ENCODE assay signal across 11 cellular contexts in the genomic region with DNA sequence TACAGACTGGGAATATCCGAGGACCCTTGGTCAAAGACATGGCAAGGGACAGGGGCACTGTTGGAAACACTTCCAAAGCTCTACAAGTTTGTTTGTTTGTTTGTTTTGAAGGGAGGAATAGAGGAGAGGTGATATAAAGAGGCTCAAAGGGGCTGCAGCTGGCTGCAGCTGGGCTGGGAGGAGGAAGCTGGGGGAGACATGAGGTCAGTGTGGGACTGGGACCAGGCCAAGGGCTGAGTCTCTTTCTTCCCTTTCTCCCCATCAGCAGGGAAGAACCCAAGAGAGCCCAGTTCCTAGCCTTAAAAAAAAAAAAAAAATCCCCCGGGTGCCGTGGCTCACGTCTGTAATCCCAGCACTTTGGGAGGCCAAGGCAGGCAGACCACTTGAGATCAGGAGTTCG. TPM values are rescaled to one million over a fixed set of nuclear protein-coding genes. Genes with fewer than 3 reads are reported as not detected.
A peak's percentile ranks its signal among the peaks of the same experiment; 100 is the strongest.
DNase-seq lines count a peak whose midpoint lies in the region; ATAC-seq and TF ChIP-seq lines count a peak whose summit lies in the region.
"Had no signal": no experiment of that assay in that cellular context is flagged by ENCODE, and none has a peak within 500 bp of the region (broad histone marks: within the 10 kb centered on the region; RNA-seq: fewer than 3 reads in every experiment).

No MANE protein-coding gene starts in this region.

- intact Hi-C loops in left ventricle myocardium inferior (cut with micrococcal nuclease) = no loop called here
- intact Hi-C loops in left colon (cut with DNase I, micrococcal nuclease) = no loop called here

- TF ChIP-seq CTCF in HL-60 (IDR thresholded peaks at IDR 0.05; ENCODE audit: insufficient read depth, low read length) (no peak), left ventricle myocardium inferior (IDR thresholded peaks at IDR 0.05; ENCODE audit: borderline replicate concordance) (no peak), WERI-Rb-1 (IDR thresholded peaks at IDR 0.05; ENCODE audit: low read depth, low read length) (no peak)

- H3K27me3 ChIP-seq in HL-60 (ENCODE audit: insufficient read depth, poor library complexity, severe bottlenecking) (no peaks in the 10 kb centered on the region), left ventricle myocardium inferior (ENCODE audit: low read depth) (no peaks in the 10 kb centered on the region), WERI-Rb-1 (ENCODE audit: insufficient read depth, low read depth, severe bottlenecking) (no peaks in the 10 kb centered on the region)

- peaks cover 82% of the 10 kb centered on the region for H3K36me3 Mint-ChIP-seq in activated CD4-positive, alpha-beta memory T cell treated with anti-CD3 and anti-CD28 coated beads, Interleukin-2, amount 10 ng/mL, durations not matched to agents 7 days and 5 days (ENCODE audit: low read depth)

- H3K4me1 Mint-ChIP-seq in activated CD4-positive, alpha-beta memory T cell treated with anti-CD3 and anti-CD28 coated beads, Interleukin-2, amount 10 ng/mL, durations not matched to agents 7 days and 5 days = peaks cover 86% of the 10 kb centered on the region

- H3K36me3 ChIP-seq in left ventricle myocardium inferior (no peaks in the 10 kb centered on the region), WERI-Rb-1 (peaks cover 10% of the 10 kb centered on the region)

- POLR2A ChIA-PET in activated CD4-positive, alpha-beta memory T cell treated with anti-CD3 and anti-CD28 coated beads, Interleukin-2, amount 10 ng/mL, durations not matched to agents 7 days and 5 days (lab: Charles Lee) = interaction anchor here (0.7 to 19.7 kb wide), 10 partner anchors 8 to 259 kb away, joined by 3 to 639 read pairs (median 4); a partner anchor contains a TSS

- H3K4me1 ChIP-seq in left ventricle myocardium inferior = peaks cover 98% of the 10 kb centered on the region

- no peak for ATAC-seq in left colon
- ATAC-seq: WTC11 had no signal

- peak overlapping the region; percentile 93 for H3K27ac ChIP-seq in HL-60 (replicated peaks)
- peak overlapping the region; percentile 67 for H3K27ac ChIP-seq in left ventricle myocardium inferior (replicated peaks)
- H3K27ac ChIP-seq in skin epidermis = peak overlapping the region in 15 of 21 experiments; percentile 3 to 100 (median 39)
- no peak overlapping the region for H3K27ac ChIP-seq in WERI-Rb-1

- H3K9me3 ChIP-seq in left ventricle myocardium inferior (replicated peaks) (no peaks in the 10 kb centered on the region), WERI-Rb-1 (ENCODE audit: severe bottlenecking) (no peaks in the 10 kb centered on the region)

- CTCF ChIA-PET in activated CD4-positive, alpha-beta memory T cell treated with anti-CD3 and anti-CD28 coated beads, Interleukin-2, amount 10 ng/mL, durations not matched to agents 7 days and 5 days (lab: Charles Lee) = interaction anchor here (0.8 to 17.4 kb wide), 8 partner anchors 10 to 237 kb away, joined by 3 to 461 read pairs (median 8); a partner anchor contains a TSS

- H3K27ac Mint-ChIP-seq in activated CD4-positive, alpha-beta memory T cell treated with anti-CD3 and anti-CD28 coated beads, Interleukin-2, amount 10 ng/mL, durations not matched to agents 7 days and 5 days = peak overlapping the region; percentile 62
- H3K27ac Mint-ChIP-seq: WTC11 had no signal

- H3K4me3 ChIP-seq in HL-60 (replicated peaks; ENCODE audit: insufficient read depth, low read length) = 0 out of 2 replicates have a peak overlapping the region, but pooled peaks have one; percentile 22
- H3K4me3 ChIP-seq in left ventricle myocardium inferior = no peak overlapping the region
- no peak overlapping the region for H3K4me3 ChIP-seq in skin epidermis
- H3K4me3 ChIP-seq in WERI-Rb-1 (ENCODE audit: low read depth, low read length) = no peak overlapping the region

- DNase-seq in HL-60 (ENCODE audit: low read depth in 1 of 2, low spot score in 1 of 2) (peak in 1 of 2 experiments; percentile 52), left ventricle myocardium inferior (peak; percentile 69), WERI-Rb-1 (no peak), mucosa of gallbladder (ENCODE audit: low spot score) (no peak), left colon (no peak)
- no peak for DNase-seq in activated CD4-positive, alpha-beta memory T cell treated with anti-CD3 and anti-CD28 coated beads, Interleukin-2, amount 10 ng/mL, durations not matched to agents 7 days and 5 days
- DNase-seq: DMS79; NCI-H146; stimulated activated CD4-positive, alpha-beta T cell treated with anti-CD3 and anti-CD28 coated beads, Interleukin-12 subunit alpha, Interleukin-12 subunit beta, amount 100 ng/mL, for 4 hours had no signal

- H3K9me3 Mint-ChIP-seq in activated CD4-positive, alpha-beta memory T cell treated with anti-CD3 and anti-CD28 coated beads, Interleukin-2, amount 10 ng/mL, durations not matched to agents 7 days and 5 days = no peaks in the 10 kb centered on the region
- H3K9me3 Mint-ChIP-seq: WTC11 had no signal

- peak overlapping the region; percentile 64 for H3K4me3 Mint-ChIP-seq in activated CD4-positive, alpha-beta memory T cell treated with anti-CD3 and anti-CD28 coated beads, Interleukin-2, amount 10 ng/mL, durations not matched to agents 7 days and 5 days

- no peaks in the 10 kb centered on the region for H3K27me3 Mint-ChIP-seq in activated CD4-positive, alpha-beta memory T cell treated with anti-CD3 and anti-CD28 coated beads, Interleukin-2, amount 10 ng/mL, durations not matched to agents 7 days and 5 days

RNA-seq across cellular contexts. Expression of a gene that starts 5.0 kb away (rescaled TPM):
- total RNA-seq in activated CD4-positive, alpha-beta memory T cell treated with anti-CD3 and anti-CD28 coated beads, Interleukin-2, amount 10 ng/mL, durations not matched to agents 7 days and 5 days = 100 to 1,000 TPM; 192 to 201 TPM
- total RNA-seq in left ventricle myocardium inferior = 23.1 TPM
- total RNA-seq in mucosa of gallbladder = 57.2 TPM
- total RNA-seq in left colon = 10 to 100 TPM; 65.7 to 71.8 TPM

RNA-seq across cellular contexts. Expression of a gene that starts 19.7 kb away (rescaled TPM):
- total RNA-seq in activated CD4-positive, alpha-beta memory T cell treated with anti-CD3 and anti-CD28 coated beads, Interleukin-2, amount 10 ng/mL, durations not matched to agents 7 days and 5 days = 100 to 1,000 TPM; 111 to 113 TPM
- 32.0 TPM for total RNA-seq in left ventricle myocardium inferior
- total RNA-seq in mucosa of gallbladder = 123 TPM
- total RNA-seq in left colon = 10 to 100 TPM; 64.7 to 65.4 TPM

RNA-seq across cellular contexts. Expression of a gene that starts 27.4 kb away (rescaled TPM):
- total RNA-seq in activated CD4-positive, alpha-beta memory T cell treated with anti-CD3 and anti-CD28 coated beads, Interleukin-2, amount 10 ng/mL, durations not matched to agents 7 days and 5 days = 10 to 100 TPM; 18.0 to 19.0 TPM
- total RNA-seq in left ventricle myocardium inferior (27.8 TPM), mucosa of gallbladder (22.6 TPM), left colon (10 to 100 TPM; 21.3 to 26.8 TPM)

RNA-seq across cellular contexts. Expression of a gene that starts 38.4 kb away (rescaled TPM):
- 10 to 100 TPM; 93.9 to 95.2 TPM for total RNA-seq in activated CD4-positive, alpha-beta memory T cell treated with anti-CD3 and anti-CD28 coated beads, Interleukin-2, amount 10 ng/mL, durations not matched to agents 7 days and 5 days
- total RNA-seq in left ventricle myocardium inferior = 37.3 TPM
- 60.1 TPM for total RNA-seq in mucosa of gallbladder
- 10 to 100 TPM; 47.9 to 55.9 TPM for total RNA-seq in left colon
